In genomic region chr3:117411991-117412390, GRCh38 we compare ENCODE assay signal across 20 cellular contexts.
"Had no signal": no experiment of that assay in that cellular context is flagged by ENCODE, and none has a peak within 500 bp of the region (broad histone marks: within the 10 kb centered on the region; RNA-seq: fewer than 3 reads in every experiment).

No MANE protein-coding gene starts in this region.

- H3K4me1 Mint-ChIP-seq: memory B cell; stimulated activated naive CD8-positive, alpha-beta T cell treated with anti-CD3 and anti-CD28 coated beads, Interleukin-15, amount 100 ng/mL, for 72 hours; T-cell had no signal

- H3K9me3 ChIP-seq: adrenal gland, esophagus muscularis mucosa, heart right ventricle, ovary, right lobe of liver, suprapubic skin, transverse colon had no signal

- H3K36me3 Mint-ChIP-seq: memory B cell, T-cell had no signal

- H3K27ac Mint-ChIP-seq: activated naive CD4-positive, alpha-beta T cell treated with anti-CD3 and anti-CD28 coated beads, Interleukin-2, amount 50 U/mL, for 72 hours; memory B cell; stimulated activated naive CD8-positive, alpha-beta T cell treated with anti-CD3 and anti-CD28 coated beads, Interleukin-15, amount 100 ng/mL, for 72 hours; T-cell had no signal

- H3K4me3 ChIP-seq: adrenal gland, esophagus muscularis mucosa, heart right ventricle, ovary, right lobe of liver, suprapubic skin, transverse colon had no signal

- DNase-seq: activated CD4-positive, alpha-beta T cell treated with anti-CD3 and anti-CD28 coated beads, Interleukin-2, amount 50 U/mL, for 4 hours; activated gamma-delta T cell treated with Interleukin-2 at 50 U/mL for 16 hours; adrenal gland; dermis blood vessel endothelial cell; effector memory CD4-positive, alpha-beta T cell; heart right ventricle; ovary; right lobe of liver; small intestine; stimulated activated CD4-positive, alpha-beta T cell treated with anti-CD3 and anti-CD28 coated beads, Interleukin-15, amount 100 ng/mL, for 24 hours; stimulated activated CD4-positive, alpha-beta T cell treated with anti-CD3 and anti-CD28 coated beads, Interleukin-4, amount 100 ng/mL, for 1 hour; stimulated activated naive CD8-positive, alpha-beta T cell treated with anti-CD3 and anti-CD28 coated beads, Interleukin-15, amount 100 ng/mL, for 72 hours; T-cell; T-helper 9 cell; transverse colon; WERI-Rb-1 had no signal

- H3K4me1 ChIP-seq: esophagus muscularis mucosa, right lobe of liver, suprapubic skin, transverse colon had no signal

- ATAC-seq: activated naive CD4-positive, alpha-beta T cell treated with anti-CD3 and anti-CD28 coated beads, Interleukin-2, amount 50 U/mL, for 72 hours; heart right ventricle; right lobe of liver; stimulated activated naive CD8-positive, alpha-beta T cell treated with anti-CD3 and anti-CD28 coated beads, Interleukin-15, amount 100 ng/mL, for 72 hours; T-cell had no signal

- H3K27me3 Mint-ChIP-seq: memory B cell; stimulated activated naive CD8-positive, alpha-beta T cell treated with anti-CD3 and anti-CD28 coated beads, Interleukin-15, amount 100 ng/mL, for 72 hours; T-cell had no signal

- H3K27me3 ChIP-seq: adrenal gland, esophagus muscularis mucosa, heart right ventricle, ovary, right lobe of liver, suprapubic skin, transverse colon had no signal

- H3K27ac ChIP-seq: adrenal gland, esophagus muscularis mucosa, heart right ventricle, ovary, right lobe of liver, suprapubic skin, transverse colon, WERI-Rb-1 had no signal

- H3K36me3 ChIP-seq: adrenal gland, esophagus muscularis mucosa, heart right ventricle, ovary, right lobe of liver, suprapubic skin, transverse colon, WERI-Rb-1 had no signal

- H3K4me3 Mint-ChIP-seq: memory B cell; stimulated activated naive CD8-positive, alpha-beta T cell treated with anti-CD3 and anti-CD28 coated beads, Interleukin-15, amount 100 ng/mL, for 72 hours; T-cell had no signal
